Comparison of ENCODE assay signal across 1 cellular context in genomic region chr11:114281388-114281956, GRCh38.
TF ChIP-seq lines count a peak whose summit lies in the region.

No MANE protein-coding gene starts in this region.

TF ChIP-seq in GM23338, 12 proteins besides CTCF, POLR2A, EP300 and RAD21:
- TF ChIP-seq, protein P1, sequence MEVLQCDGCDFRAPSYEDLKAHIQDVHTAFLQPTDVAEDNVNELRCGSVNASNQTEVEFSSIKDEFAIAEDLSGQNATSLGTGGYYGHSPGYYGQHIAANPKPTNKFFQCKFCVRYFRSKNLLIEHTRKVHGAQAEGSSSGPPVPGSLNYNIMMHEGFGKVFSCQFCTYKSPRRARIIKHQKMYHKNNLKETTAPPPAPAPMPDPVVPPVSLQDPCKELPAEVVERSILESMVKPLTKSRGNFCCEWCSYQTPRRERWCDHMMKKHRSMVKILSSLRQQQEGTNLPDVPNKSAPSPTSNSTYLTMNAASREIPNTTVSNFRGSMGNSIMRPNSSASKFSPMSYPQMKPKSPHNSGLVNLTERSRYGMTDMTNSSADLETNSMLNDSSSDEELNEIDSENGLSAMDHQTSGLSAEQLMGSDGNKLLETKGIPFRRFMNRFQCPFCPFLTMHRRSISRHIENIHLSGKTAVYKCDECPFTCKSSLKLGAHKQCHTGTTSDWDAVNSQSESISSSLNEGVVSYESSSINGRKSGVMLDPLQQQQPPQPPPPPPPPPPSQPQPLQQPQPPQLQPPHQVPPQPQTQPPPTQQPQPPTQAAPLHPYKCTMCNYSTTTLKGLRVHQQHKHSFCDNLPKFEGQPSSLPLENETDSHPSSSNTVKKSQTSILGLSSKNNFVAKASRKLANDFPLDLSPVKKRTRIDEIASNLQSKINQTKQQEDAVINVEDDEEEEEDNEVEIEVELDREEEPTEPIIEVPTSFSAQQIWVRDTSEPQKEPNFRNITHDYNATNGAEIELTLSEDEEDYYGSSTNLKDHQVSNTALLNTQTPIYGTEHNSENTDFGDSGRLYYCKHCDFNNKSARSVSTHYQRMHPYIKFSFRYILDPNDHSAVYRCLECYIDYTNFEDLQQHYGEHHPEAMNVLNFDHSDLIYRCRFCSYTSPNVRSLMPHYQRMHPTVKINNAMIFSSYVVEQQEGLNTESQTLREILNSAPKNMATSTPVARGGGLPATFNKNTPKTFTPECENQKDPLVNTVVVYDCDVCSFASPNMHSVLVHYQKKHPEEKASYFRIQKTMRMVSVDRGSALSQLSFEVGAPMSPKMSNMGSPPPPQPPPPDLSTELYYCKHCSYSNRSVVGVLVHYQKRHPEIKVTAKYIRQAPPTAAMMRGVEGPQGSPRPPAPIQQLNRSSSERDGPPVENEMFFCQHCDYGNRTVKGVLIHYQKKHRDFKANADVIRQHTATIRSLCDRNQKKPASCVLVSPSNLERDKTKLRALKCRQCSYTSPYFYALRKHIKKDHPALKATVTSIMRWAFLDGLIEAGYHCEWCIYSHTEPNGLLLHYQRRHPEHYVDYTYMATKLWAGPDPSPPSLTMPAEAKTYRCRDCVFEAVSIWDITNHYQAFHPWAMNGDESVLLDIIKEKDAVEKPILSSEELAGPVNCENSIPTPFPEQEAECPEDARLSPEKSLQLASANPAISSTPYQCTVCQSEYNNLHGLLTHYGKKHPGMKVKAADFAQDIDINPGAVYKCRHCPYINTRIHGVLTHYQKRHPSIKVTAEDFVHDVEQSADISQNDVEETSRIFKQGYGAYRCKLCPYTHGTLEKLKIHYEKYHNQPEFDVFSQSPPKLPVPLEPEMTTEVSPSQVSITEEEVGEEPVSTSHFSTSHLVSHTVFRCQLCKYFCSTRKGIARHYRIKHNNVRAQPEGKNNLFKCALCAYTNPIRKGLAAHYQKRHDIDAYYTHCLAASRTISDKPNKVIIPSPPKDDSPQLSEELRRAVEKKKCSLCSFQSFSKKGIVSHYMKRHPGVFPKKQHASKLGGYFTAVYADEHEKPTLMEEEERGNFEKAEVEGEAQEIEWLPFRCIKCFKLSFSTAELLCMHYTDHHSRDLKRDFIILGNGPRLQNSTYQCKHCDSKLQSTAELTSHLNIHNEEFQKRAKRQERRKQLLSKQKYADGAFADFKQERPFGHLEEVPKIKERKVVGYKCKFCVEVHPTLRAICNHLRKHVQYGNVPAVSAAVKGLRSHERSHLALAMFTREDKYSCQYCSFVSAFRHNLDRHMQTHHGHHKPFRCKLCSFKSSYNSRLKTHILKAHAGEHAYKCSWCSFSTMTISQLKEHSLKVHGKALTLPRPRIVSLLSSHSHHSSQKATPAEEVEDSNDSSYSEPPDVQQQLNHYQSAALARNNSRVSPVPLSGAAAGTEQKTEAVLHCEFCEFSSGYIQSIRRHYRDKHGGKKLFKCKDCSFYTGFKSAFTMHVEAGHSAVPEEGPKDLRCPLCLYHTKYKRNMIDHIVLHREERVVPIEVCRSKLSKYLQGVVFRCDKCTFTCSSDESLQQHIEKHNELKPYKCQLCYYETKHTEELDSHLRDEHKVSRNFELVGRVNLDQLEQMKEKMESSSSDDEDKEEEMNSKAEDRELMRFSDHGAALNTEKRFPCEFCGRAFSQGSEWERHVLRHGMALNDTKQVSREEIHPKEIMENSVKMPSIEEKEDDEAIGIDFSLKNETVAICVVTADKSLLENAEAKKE (CRISPR knock-in tag; IDR thresholded peaks at IDR 0.05): no peak
- no peak for TF ChIP-seq EZH2phosphoT487 (IDR thresholded peaks at IDR 0.05; ENCODE audit: unreplicated experiment)
- no peak for TF ChIP-seq ETS1 (IDR thresholded peaks at IDR 0.05)
- TF ChIP-seq EZH2 (IDR thresholded peaks at IDR 0.05; ENCODE audit: low read depth, unreplicated experiment): no peak
- TF ChIP-seq JUNB (IDR thresholded peaks at IDR 0.05; ENCODE audit: unreplicated experiment): no peak
- no peak for TF ChIP-seq CREB1 (CRISPR knock-in tag; IDR thresholded peaks at IDR 0.05; ENCODE audit: low read depth)
- no peak for TF ChIP-seq STAT1 (IDR thresholded peaks at IDR 0.05; ENCODE audit: unreplicated experiment)
- no peak for TF ChIP-seq REST (IDR thresholded peaks at IDR 0.05; ENCODE audit: unreplicated experiment)
- no peak for TF ChIP-seq POLR2AphosphoS5 (IDR thresholded peaks at IDR 0.05; ENCODE audit: low read depth)
- TF ChIP-seq ZNF114 (CRISPR knock-in tag; IDR thresholded peaks at IDR 0.05): no peak
- no peak for TF ChIP-seq ZNF331 (CRISPR knock-in tag; IDR thresholded peaks at IDR 0.05; ENCODE audit: low read depth)
